1 cellular context compared by ENCODE assay signal in genomic region chr10:35129185-35129674, GRCh38.
TF ChIP-seq lines count a peak whose summit lies in the region.

No MANE protein-coding gene starts in this region.

TF ChIP-seq in K562, 482 proteins besides CTCF, POLR2A, EP300 and RAD21 (continued from another document and continues in another):
- TF ChIP-seq ZNF407 (IDR thresholded peaks at IDR 0.05; ENCODE audit: low read depth): no peak
- TF ChIP-seq RBM22 (IDR thresholded peaks at IDR 0.05; ENCODE audit: low read depth, low read length, poor library complexity, severe bottlenecking): no peak
- no peak for TF ChIP-seq RBM15 (IDR thresholded peaks at IDR 0.05; ENCODE audit: insufficient read depth, low read length)
- TF ChIP-seq ETS1 (conservative IDR thresholded peaks at IDR 0.05; ENCODE audit: control insufficient read depth, low read depth, low read length): no peak
- TF ChIP-seq ZNF146 (CRISPR knock-in tag; IDR thresholded peaks at IDR 0.05; ENCODE audit: unreplicated experiment): no peak
- TF ChIP-seq ZFP91 (CRISPR knock-in tag; IDR thresholded peaks at IDR 0.05): no peak
- no peak for TF ChIP-seq SNAPC5 (CRISPR knock-in tag; IDR thresholded peaks at IDR 0.05)
- no peak for TF ChIP-seq ETS2 (tag; IDR thresholded peaks at IDR 0.05; ENCODE audit: borderline replicate concordance, poor library complexity, severe bottlenecking)
- TF ChIP-seq RB1 (IDR thresholded peaks at IDR 0.05; ENCODE audit: low read depth): no peak
- no peak for TF ChIP-seq ZNF592 (IDR thresholded peaks at IDR 0.05)
- no peak for TF ChIP-seq NFYB (IDR thresholded peaks at IDR 0.05; ENCODE audit: extremely low read depth, insufficient read length)
- 0 out of 2 replicates have a peak, but pooled peaks have one; percentile 24 for TF ChIP-seq DPF2 (IDR thresholded peaks at IDR 0.05)
- TF ChIP-seq ATF4 (CRISPR knock-in tag; IDR thresholded peaks at IDR 0.05): no peak
- TF ChIP-seq U2AF2 (optimal IDR thresholded peaks at IDR 0.05; ENCODE audit: low read depth, low read length): no peak
- TF ChIP-seq SMARCA4 (IDR thresholded peaks at IDR 0.05): peak; percentile 39; the same call in 1 of the 2 replicates
- TF ChIP-seq EZH2 (IDR thresholded peaks at IDR 0.05; ENCODE audit: borderline replicate concordance, low read depth, low read length): no peak
- TF ChIP-seq ELF2 (CRISPR knock-in tag; IDR thresholded peaks at IDR 0.05): no peak
- peak; percentile 70 for TF ChIP-seq FOSL1 (tag; conservative IDR thresholded peaks at IDR 0.05)
- no peak for TF ChIP-seq SUPT5H (IDR thresholded peaks at IDR 0.05)
- TF ChIP-seq HNRNPUL1 (IDR thresholded peaks at IDR 0.05; ENCODE audit: low read length): no peak
- TF ChIP-seq ZNF77 (CRISPR knock-in tag; IDR thresholded peaks at IDR 0.05): no peak
- TF ChIP-seq ZNF3 (CRISPR knock-in tag; IDR thresholded peaks at IDR 0.05): no peak
- TF ChIP-seq ZNF121 (CRISPR knock-in tag; conservative IDR thresholded peaks at IDR 0.05): no peak
- no peak for TF ChIP-seq CBX1 (IDR thresholded peaks at IDR 0.05; ENCODE audit: low read depth)
- no peak for TF ChIP-seq ZNF444 (CRISPR knock-in tag; IDR thresholded peaks at IDR 0.05)
- TF ChIP-seq KDM1A (IDR thresholded peaks at IDR 0.05): no peak
- no peak for TF ChIP-seq NFIC (IDR thresholded peaks at IDR 0.05)
- TF ChIP-seq PKNOX1 (IDR thresholded peaks at IDR 0.05): no peak
- no peak for TF ChIP-seq MAFG (tag; conservative IDR thresholded peaks at IDR 0.05)
- no peak for TF ChIP-seq TEAD1 (CRISPR knock-in tag; IDR thresholded peaks at IDR 0.05)
- TF ChIP-seq E2F6 (IDR thresholded peaks at IDR 0.05; ENCODE audit: borderline replicate concordance in 1 of 2, extremely low read depth in 1 of 2, insufficient read depth in 1 of 2, insufficient read length in 1 of 2, low read depth in 1 of 2, low read length in 1 of 2, poor library complexity in 1 of 2, severe bottlenecking in 1 of 2): no peak
- no peak for TF ChIP-seq HDAC6 (IDR thresholded peaks at IDR 0.05; ENCODE audit: low read depth, low read length)
- no peak for TF ChIP-seq FUS (optimal IDR thresholded peaks at IDR 0.05; ENCODE audit: low read depth, low read length)
- no peak for TF ChIP-seq STAT6 (CRISPR knock-in tag; IDR thresholded peaks at IDR 0.05)
- no peak for TF ChIP-seq ZNF354B (CRISPR knock-in tag; IDR thresholded peaks at IDR 0.05)
- TF ChIP-seq MYNN (IDR thresholded peaks at IDR 0.05): no peak
- no peak for TF ChIP-seq MYNN (CRISPR knock-in tag; IDR thresholded peaks at IDR 0.05)
- TF ChIP-seq FOXO4 (CRISPR knock-in tag; IDR thresholded peaks at IDR 0.05): no peak
- no peak for TF ChIP-seq ZNF696 (CRISPR knock-in tag; conservative IDR thresholded peaks at IDR 0.05)
- TF ChIP-seq RFX7 (CRISPR knock-in tag; IDR thresholded peaks at IDR 0.05): no peak
- TF ChIP-seq ZNF282 (CRISPR knock-in tag; IDR thresholded peaks at IDR 0.05): no peak
- TF ChIP-seq SREBF2 (CRISPR knock-in tag; IDR thresholded peaks at IDR 0.05): no peak
